In genomic region chr19:3586707-3587346, GRCh38 we compare ENCODE assay signal across 1 cellular context.
TF ChIP-seq lines count a peak whose summit lies in the region.

No MANE protein-coding gene starts in this region.

TF ChIP-seq in H1, 55 proteins besides CTCF, POLR2A, EP300 and RAD21:
- no peak for TF ChIP-seq SIX5 (IDR thresholded peaks at IDR 0.05; ENCODE audit: low read depth, low read length)
- TF ChIP-seq KDM5A (IDR thresholded peaks at IDR 0.05; ENCODE audit: low read length) = no peak
- TF ChIP-seq POU5F1 (IDR thresholded peaks at IDR 0.05; ENCODE audit: low read depth, low read length) = no peak
- no peak for TF ChIP-seq TAF7 (optimal IDR thresholded peaks at IDR 0.05; ENCODE audit: borderline replicate concordance, low read depth, low read length)
- no peak for TF ChIP-seq PHF8 (conservative IDR thresholded peaks at IDR 0.05; ENCODE audit: low read depth, low read length)
- TF ChIP-seq SIN3A (conservative IDR thresholded peaks at IDR 0.05 in 1 of 2, IDR thresholded peaks at IDR 0.05 in 1 of 2; ENCODE audit: low read depth in 1 of 2, low read length in 2 of 2) = no peak
- TF ChIP-seq KDM4A (IDR thresholded peaks at IDR 0.05; ENCODE audit: low read depth, low read length, severe bottlenecking) = no peak
- no peak for TF ChIP-seq TEAD4 (IDR thresholded peaks at IDR 0.05; ENCODE audit: low read depth, low read length)
- no peak for TF ChIP-seq BACH1 (IDR thresholded peaks at IDR 0.05; ENCODE audit: low read length)
- no peak for TF ChIP-seq HDAC6 (IDR thresholded peaks at IDR 0.05; ENCODE audit: low read depth, low read length)
- no peak for TF ChIP-seq KDM1A (IDR thresholded peaks at IDR 0.05; ENCODE audit: borderline replicate concordance, low read length)
- TF ChIP-seq RNF2 (IDR thresholded peaks at IDR 0.05; ENCODE audit: borderline replicate concordance, low read depth, low read length, missing control alignments, poor library complexity, severe bottlenecking) = no peak
- TF ChIP-seq SP2 (IDR thresholded peaks at IDR 0.05; ENCODE audit: low read length) = no peak
- TF ChIP-seq TCF12 (IDR thresholded peaks at IDR 0.05; ENCODE audit: low read depth, low read length) = no peak
- TF ChIP-seq ZNF274 (IDR thresholded peaks at IDR 0.05; ENCODE audit: borderline replicate concordance, extremely low read depth, low read length) = no peak
- no peak for TF ChIP-seq POLR2AphosphoS5 (IDR thresholded peaks at IDR 0.05; ENCODE audit: low read depth, low read length)
- no peak for TF ChIP-seq CEBPB (IDR thresholded peaks at IDR 0.05; ENCODE audit: low read depth, low read length)
- TF ChIP-seq GTF2F1 (IDR thresholded peaks at IDR 0.05; ENCODE audit: borderline replicate concordance, low read depth, low read length) = no peak
- TF ChIP-seq FOSL1 (IDR thresholded peaks at IDR 0.05; ENCODE audit: insufficient read depth, low read depth, low read length) = no peak
- no peak for TF ChIP-seq YY1 (IDR thresholded peaks at IDR 0.05; ENCODE audit: low read depth, low read length)
